In the genomic region with DNA sequence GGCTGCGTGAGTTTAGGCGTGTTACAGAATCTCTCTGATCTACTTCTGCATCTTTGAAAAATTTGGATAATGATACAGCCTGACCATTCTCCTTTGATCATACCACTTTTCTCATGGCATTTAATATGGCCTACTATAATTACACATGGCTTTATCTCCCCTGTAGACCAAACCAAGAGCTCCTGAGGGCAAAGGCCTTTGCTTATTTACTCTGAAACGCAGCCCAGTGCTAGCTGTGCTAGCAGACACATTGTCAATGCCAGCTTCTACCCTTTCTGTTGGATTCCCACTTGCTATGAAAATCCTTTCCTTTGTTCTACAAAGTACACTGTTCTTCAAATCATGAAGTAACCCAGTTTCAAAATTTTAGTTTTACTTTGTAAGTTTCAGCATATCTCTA, we compare ENCODE assay signal across 15 cellular contexts. TPM values are rescaled to one million over a fixed set of nuclear protein-coding genes. Genes with fewer than 3 reads are reported as not detected.
A peak's percentile ranks its signal among the peaks of the same experiment; 100 is the strongest.
DNase-seq lines count a peak whose midpoint lies in the region; ATAC-seq and TF ChIP-seq lines count a peak whose summit lies in the region.
"Had no signal": no experiment of that assay in that cellular context is flagged by ENCODE, and none has a peak within 500 bp of the region (broad histone marks: within the 10 kb centered on the region; RNA-seq: fewer than 3 reads in every experiment).

No MANE protein-coding gene starts in this region.

- H3K36me3 ChIP-seq in OCI-LY7 (ENCODE audit: insufficient read depth, low read length) = no peaks in the 10 kb centered on the region
- no peaks in the 10 kb centered on the region for H3K36me3 ChIP-seq in transverse colon

- no peak for TF ChIP-seq POLR2A in transverse colon (IDR thresholded peaks at IDR 0.05)

- ATAC-seq in left lobe of liver (peak; percentile 95), Right ventricle myocardium superior (ENCODE audit: poor library complexity) (no peak), GM21786 (IDR thresholded peaks at IDR 0.05; ENCODE audit: unreplicated experiment) (no peak)

- DNase-seq in NCI-H1092 treated with DMSO at 0.1 percent for 48 hours (lab: John Stamatoyannopoulos, UW) (peak; percentile 20), NCI-H1092 (lab: John Stamatoyannopoulos, UW) (no peak), OCI-LY7 (ENCODE audit: low spot score) (no peak), left lobe of liver (ENCODE audit: low spot score) (peak; percentile 79), transverse colon (peak; percentile 33), Right ventricle myocardium superior (no peak), SIG-M5 treated with dmso at 0.1 percent for 504 hours (lab: John Stamatoyannopoulos, UW; ENCODE audit: unreplicated experiment) (no peak)
- DNase-seq: DMS79 treated with DMSO at 0.1 percent for 48 hours, HCEC 1CT, NCI-H1105, NCI-H1930, NCI-H2171 treated with DMSO at 0.1 percent for 48 hours, NCI-H526, SHP77 treated with DMSO at 0.1 percent for 48 hours had no signal

- CTCF ChIA-PET in OCI-LY7 (lab: Charles Lee; ENCODE audit: unreplicated experiment) = interaction anchor here (0.5 to 0.7 kb wide), 2 partner anchors 9 to 381 kb away, joined by 3 read pairs; no protein-coding TSS in a partner anchor

- intact Hi-C loops in OCI-LY7 (cut with micrococcal nuclease; ENCODE audit: unreplicated experiment) = no loop called here
- intact Hi-C loops in transverse colon (cut with DNase I; ENCODE audit: low total_unique reads) = no loop called here
- intact Hi-C loops in Right ventricle myocardium superior (cut with DNase I) = loop anchor here (5.0 kb wide), 1 partner anchor 137 kb away; no protein-coding TSS in a partner anchor

- H3K9me2 ChIP-seq in OCI-LY7 (ENCODE audit: insufficient read depth, low read length) = no peaks in the 10 kb centered on the region

- no peak overlapping the region for H3K4me2 ChIP-seq in OCI-LY7 (ENCODE audit: low read length)

- no peak overlapping the region for H2AFZ ChIP-seq in OCI-LY7 (ENCODE audit: low read length)

- WGBS in transverse colon (ENCODE audit: low coverage in 1 of 2), 2 donors = 38 to 40% methylated on average over 3 of the region's 3 CpGs

- H3K9me3 ChIP-seq in OCI-LY7 (ENCODE audit: low read length) (no peaks in the 10 kb centered on the region), transverse colon (no peaks in the 10 kb centered on the region)

- H3K27me3 ChIP-seq in transverse colon = no peaks in the 10 kb centered on the region

- POLR2A ChIA-PET in OCI-LY7 (lab: Charles Lee) = interaction anchor here (0.6 kb wide), 1 partner anchor 32 kb away, joined by 5 read pairs; no protein-coding TSS in a partner anchor

- no peak overlapping the region for H3K27ac ChIP-seq in OCI-LY7 (ENCODE audit: low read depth, low read length, poor library complexity, severe bottlenecking)
- H3K27ac ChIP-seq in transverse colon = peak overlapping the region in 3 of 4 donors; percentile 4 to 56 (median 50)

- peaks cover under 1% of the 10 kb centered on the region; the same call in 1 of the 2 replicates for H4K20me1 ChIP-seq in OCI-LY7 (ENCODE audit: insufficient read depth, low read length)

- TF ChIP-seq CTCF in OCI-LY7 (conservative IDR thresholded peaks at IDR 0.05; ENCODE audit: low read length) (no peak), transverse colon (IDR thresholded peaks at IDR 0.05) (no peak)

- H3K79me2 ChIP-seq in OCI-LY7 (ENCODE audit: insufficient read depth, low read depth, low read length) = no peaks in the 10 kb centered on the region

- no peak for TF ChIP-seq EP300 in transverse colon (IDR thresholded peaks at IDR 0.05; ENCODE audit: low read depth)

- in situ Hi-C loops in transverse colon (cut with MboI; ENCODE audit: low pct_ligation_motif_present in 1 of 4, low pct_unique_long_range_greater_than_20kb in 1 of 4, low sequenced_read_pairs in 3 of 4) = loop anchor here in 2 of 4 donors (25.0 kb wide), 2 partner anchors 152 to 423 kb away; no protein-coding TSS in a partner anchor

- BruUV-seq in OCI-LY7 (replicated peaks; lab: Mats Ljungman, UMichigan) = TSS peak; percentile 50

- H3K4me3 ChIP-seq in OCI-LY7 (ENCODE audit: low read depth, low read length, poor library complexity, severe bottlenecking) = no peak overlapping the region
- no peak overlapping the region for H3K4me3 ChIP-seq in transverse colon

- H3K4me1 ChIP-seq in OCI-LY7 (ENCODE audit: insufficient read depth, low read length, poor library complexity, severe bottlenecking) = peaks cover 9% of the 10 kb centered on the region
- peaks cover 3 to 56% (median 23%) of the 10 kb centered on the region in 4 donors for H3K4me1 ChIP-seq in transverse colon

RNA-seq across cellular contexts. Expression of gene VGLL4, which starts 16.5 kb away (rescaled TPM):
- 27.9 and 36.1 TPM in 2 replicates for total RNA-seq in OCI-LY7 (2014; rRNA removed; shearing (Covaris generic))
- total RNA-seq in OCI-LY7 (2022) = 55.9 and 74.5 TPM in 2 replicates
- 13.8 TPM for total RNA-seq in left lobe of liver
- 100 to 1,000 TPM in 1 of 4 donors, 10 to 100 TPM in 3; 67.3 to 175 (median 95.0) TPM for total RNA-seq in transverse colon
- total RNA-seq in Right ventricle myocardium superior = 23.0 TPM

Comparison
In these comparisons a context has a peak if more than half of its experiments do, and no peak if none do; other contexts are left out.
1. DNase-seq: peak in NCI-H1092 treated with DMSO at 0.1 percent for 48 hours (single experiment), left lobe of liver (single experiment) and transverse colon (single experiment); none in NCI-H1092 (single experiment), OCI-LY7 (single experiment), Right ventricle myocardium superior (single experiment) and SIG-M5 treated with dmso at 0.1 percent for 504 hours (single experiment).